1 cellular context compared by ENCODE assay signal in genomic region chr16:56610017-56610608, GRCh38.
TF ChIP-seq lines count a peak whose summit lies in the region.

No MANE protein-coding gene starts in this region.

TF ChIP-seq in SK-N-SH, 30 proteins besides CTCF, POLR2A, EP300 and RAD21 (continued from another document):
- TF ChIP-seq MAX (IDR thresholded peaks at IDR 0.05; ENCODE audit: low read depth) (peak; percentile 53), TCF12 (IDR thresholded peaks at IDR 0.05) (no peak), POLR2AphosphoS5 (IDR thresholded peaks at IDR 0.05; ENCODE audit: low read depth, low read length) (peak; percentile 48; the same call in 1 of the 2 replicates)
